Comparison of ENCODE assay signal across 12 cellular contexts in genomic region chr6:4790158-4790899, GRCh38. TPM values are rescaled to one million over a fixed set of nuclear protein-coding genes. Genes with fewer than 3 reads are reported as not detected.
DNase-seq lines count a peak whose midpoint lies in the region; ATAC-seq and TF ChIP-seq lines count a peak whose summit lies in the region.
"Had no signal": no experiment of that assay in that cellular context is flagged by ENCODE, and none has a peak within 500 bp of the region (broad histone marks: within the 10 kb centered on the region; RNA-seq: fewer than 3 reads in every experiment).

No MANE protein-coding gene starts in this region.

- H3K27ac Mint-ChIP-seq in activated naive CD4-positive, alpha-beta T cell treated with anti-CD3 and anti-CD28 coated beads, Interleukin-2, amount 50 U/mL, for 72 hours: peak overlapping the region in 1 of 2 donors; percentile 57
- H3K27ac Mint-ChIP-seq in effector memory CD8-positive, alpha-beta T cell: peak overlapping the region; percentile 77 to 89
- peak overlapping the region; percentile 38 for H3K27ac Mint-ChIP-seq in type B pancreatic cell

- peaks cover 35 to 49% of the 10 kb centered on the region in 2 donors for H3K4me1 Mint-ChIP-seq in effector memory CD8-positive, alpha-beta T cell (ENCODE audit: low read depth in 2 of 2)
- peaks cover 40% of the 10 kb centered on the region for H3K4me1 Mint-ChIP-seq in type B pancreatic cell (ENCODE audit: unreplicated experiment)

- DNase-seq in activated naive CD4-positive, alpha-beta T cell treated with anti-CD3 and anti-CD28 coated beads, Interleukin-2, amount 50 U/mL, for 72 hours (ENCODE audit: low spot score in 2 of 2): no peak
- no peak for DNase-seq in activated naive CD4-positive, alpha-beta T cell treated with anti-CD3 and anti-CD28 coated beads, Interleukin-2, amount 50 U/mL, for 16 hours
- peak; percentile 16 for DNase-seq in NAMALWA (ENCODE audit: low spot score)
- no peak for DNase-seq in effector memory CD8-positive, alpha-beta T cell
- no peak for DNase-seq in type B pancreatic cell (ENCODE audit: extremely low spot score, unreplicated experiment)
- no peak for DNase-seq in globus pallidus (ENCODE audit: low spot score)
- DNase-seq in NCI-H187 (lab: John Stamatoyannopoulos, UW): no peak
- DNase-seq: anterior cingulate cortex, hippocampal formation, NCI-H2081 treated with DMSO at 0.1 percent for 48 hours, T-helper 9 cell had no signal

- peak; percentile 28 to 75 for ATAC-seq in activated naive CD4-positive, alpha-beta T cell treated with anti-CD3 and anti-CD28 coated beads, Interleukin-2, amount 50 U/mL, for 72 hours
- peak; percentile 42 for ATAC-seq in effector memory CD8-positive, alpha-beta T cell (replicated peaks)
- ATAC-seq in HG02610 (IDR thresholded peaks at IDR 0.05; ENCODE audit: unreplicated experiment): no peak

- peaks cover 0 to 4% of the 10 kb centered on the region in 2 donors for H3K9me3 Mint-ChIP-seq in activated naive CD4-positive, alpha-beta T cell treated with anti-CD3 and anti-CD28 coated beads, Interleukin-2, amount 50 U/mL, for 72 hours
- H3K9me3 Mint-ChIP-seq in effector memory CD8-positive, alpha-beta T cell: no peaks in the 10 kb centered on the region
- peaks cover 6% of the 10 kb centered on the region for H3K9me3 Mint-ChIP-seq in type B pancreatic cell

- H3K27me3 Mint-ChIP-seq in effector memory CD8-positive, alpha-beta T cell: no peaks in the 10 kb centered on the region
- no peaks in the 10 kb centered on the region for H3K27me3 Mint-ChIP-seq in type B pancreatic cell

- peaks cover 0 to 18% of the 10 kb centered on the region in 2 donors for H3K36me3 Mint-ChIP-seq in activated naive CD4-positive, alpha-beta T cell treated with anti-CD3 and anti-CD28 coated beads, Interleukin-2, amount 50 U/mL, for 72 hours
- peaks cover 2% of the 10 kb centered on the region for H3K36me3 Mint-ChIP-seq in effector memory CD8-positive, alpha-beta T cell (ENCODE audit: insufficient read depth)
- peaks cover 12% of the 10 kb centered on the region for H3K36me3 Mint-ChIP-seq in type B pancreatic cell

- peak overlapping the region; percentile 52 to 57 for H3K4me3 Mint-ChIP-seq in effector memory CD8-positive, alpha-beta T cell
- no peak overlapping the region for H3K4me3 Mint-ChIP-seq in type B pancreatic cell

- TF ChIP-seq CTCF in type B pancreatic cell (conservative IDR thresholded peaks at IDR 0.05): peak; percentile 56

RNA-seq across cellular contexts. Expression of gene CDYL, which starts 14.1 kb away (rescaled TPM):
- 10 to 100 TPM; 24.0 to 29.6 TPM for total RNA-seq in activated naive CD4-positive, alpha-beta T cell treated with anti-CD3 and anti-CD28 coated beads, Interleukin-2, amount 50 U/mL, for 72 hours
- total RNA-seq in type B pancreatic cell (ENCODE audit: low replicate concordance): 74.1 and 82.2 TPM in 2 replicates
